In genomic region chr1:225866061-225866844, GRCh38 we compare ENCODE assay signal across 8 cellular contexts. TPM values are rescaled to one million over a fixed set of nuclear protein-coding genes. Genes with fewer than 3 reads are reported as not detected.
DNase-seq lines count a peak whose midpoint lies in the region; ATAC-seq and TF ChIP-seq lines count a peak whose summit lies in the region.

No MANE protein-coding gene starts in this region.

- H3K36me3 Mint-ChIP-seq in CD4-positive, alpha-beta T cell (ENCODE audit: low read depth), result peaks cover 90% of the 10 kb centered on the region
- H3K36me3 Mint-ChIP-seq in activated CD4-positive, alpha-beta T cell treated with anti-CD3 and anti-CD28 coated beads for 36 hours (ENCODE audit: low read depth), result peaks cover 48% of the 10 kb centered on the region

- DNase-seq in CD4-positive, alpha-beta T cell, result peak; percentile 46 to 76 (median 69)
- DNase-seq in activated CD4-positive, alpha-beta T cell treated with anti-CD3 and anti-CD28 coated beads for 36 hours, result peak; percentile 88
- peak; percentile 27 for DNase-seq in effector CD8-positive, alpha-beta T cell (lab: John Stamatoyannopoulos, UW)
- DNase-seq in stimulated activated CD8-positive, alpha-beta memory T cell treated with anti-CD3 and anti-CD28 coated beads, Interleukin-12 subunit alpha, Interleukin-12 subunit beta, amount 100 ng/mL, for 4 hours (ENCODE audit: low read depth), result peak; percentile 59
- DNase-seq in SJCRH30, result no peak

- H3K9me3 ChIP-seq in CD4-positive, alpha-beta T cell (ENCODE audit: control insufficient read depth, low read length), result no peaks in the 10 kb centered on the region
- H3K9me3 ChIP-seq in SJCRH30 (replicated peaks), result no peaks in the 10 kb centered on the region

- H3K27me3 ChIP-seq in CD4-positive, alpha-beta T cell (ENCODE audit: control insufficient read depth, insufficient read depth, low read length), result no peaks in the 10 kb centered on the region
- H3K27me3 ChIP-seq in SJCRH30, result no peaks in the 10 kb centered on the region

- peaks cover 14% of the 10 kb centered on the region for H3K4me1 ChIP-seq in SJCRH30

- H3K4me3 Mint-ChIP-seq in CD4-positive, alpha-beta T cell, result peak overlapping the region; percentile 56
- H3K4me3 Mint-ChIP-seq in activated CD4-positive, alpha-beta T cell treated with anti-CD3 and anti-CD28 coated beads for 36 hours, result peak overlapping the region; percentile 28

- no peak overlapping the region for H3K4me3 ChIP-seq in SJCRH30

- peaks cover 52% of the 10 kb centered on the region for H3K4me1 Mint-ChIP-seq in CD4-positive, alpha-beta T cell (ENCODE audit: low read depth)
- H3K4me1 Mint-ChIP-seq in activated CD4-positive, alpha-beta T cell treated with anti-CD3 and anti-CD28 coated beads for 36 hours, result peaks cover 43% of the 10 kb centered on the region

- peak overlapping the region; percentile 87 for H3K27ac Mint-ChIP-seq in CD4-positive, alpha-beta T cell
- peak overlapping the region; percentile 82 for H3K27ac Mint-ChIP-seq in activated CD4-positive, alpha-beta T cell treated with anti-CD3 and anti-CD28 coated beads for 36 hours

- POLR2A ChIA-PET in CD4-positive, alpha-beta T cell (lab: Charles Lee), result interaction anchor here (0.8 to 3.8 kb wide), 8 partner anchors 10 to 133 kb away, joined by 3 to 41 read pairs (median 7); partner anchors contain the start of genes PYCR2, SDE2, SRP9 and TMEM63A
- POLR2A ChIA-PET in activated CD4-positive, alpha-beta T cell treated with anti-CD3 and anti-CD28 coated beads for 36 hours (lab: Charles Lee), result interaction anchor here (1.0 to 1.3 kb wide), 3 partner anchors 11 to 89 kb away, joined by 3 to 6 read pairs (median 5); partner anchors contain the start of genes SRP9 and TMEM63A

- no peaks in the 10 kb centered on the region for H3K9me3 Mint-ChIP-seq in CD4-positive, alpha-beta T cell
- no peaks in the 10 kb centered on the region for H3K9me3 Mint-ChIP-seq in activated CD4-positive, alpha-beta T cell treated with anti-CD3 and anti-CD28 coated beads for 36 hours (ENCODE audit: low read depth)

- peaks cover 14% of the 10 kb centered on the region for H3K36me3 ChIP-seq in SJCRH30

- no peaks in the 10 kb centered on the region for H3K27me3 Mint-ChIP-seq in CD4-positive, alpha-beta T cell
- H3K27me3 Mint-ChIP-seq in activated CD4-positive, alpha-beta T cell treated with anti-CD3 and anti-CD28 coated beads for 36 hours, result no peaks in the 10 kb centered on the region

- intact Hi-C loops in CD4-positive, alpha-beta T cell (cut with DNase I, micrococcal nuclease), result loop anchor here (1.0 to 5.0 kb wide), 5 partner anchors 15 to 89 kb away; partner anchors contain the start of gene SRP9 (in 1 of the 2)
- intact Hi-C loops in activated CD4-positive, alpha-beta T cell treated with anti-CD3 and anti-CD28 coated beads for 36 hours (cut with DNase I, micrococcal nuclease), result loop anchor here (1.0 to 2.0 kb wide), 3 partner anchors 15 to 31 kb away; no protein-coding TSS in a partner anchor

- H3K27ac ChIP-seq in CD4-positive, alpha-beta T cell (ENCODE audit: low read depth, low read length), result peak overlapping the region; percentile 51
- H3K27ac ChIP-seq in SJCRH30, result no peak overlapping the region

- ATAC-seq in CD4-positive, alpha-beta T cell (ENCODE audit: poor library complexity), result peak; percentile 93
- peak; percentile 66 for ATAC-seq in HG03378 (IDR thresholded peaks at IDR 0.05; ENCODE audit: unreplicated experiment)
- ATAC-seq in activated CD4-positive, alpha-beta T cell treated with anti-CD3 and anti-CD28 coated beads for 36 hours, result peak; percentile 95
- no peak for ATAC-seq in GM19397 (IDR thresholded peaks at IDR 0.05; ENCODE audit: unreplicated experiment)
- no peak for ATAC-seq in HG03135 (IDR thresholded peaks at IDR 0.05; ENCODE audit: unreplicated experiment)

- CTCF ChIA-PET in CD4-positive, alpha-beta T cell (lab: Charles Lee), result interaction anchor here (1.1 to 2.5 kb wide), 4 partner anchors 16 to 89 kb away, joined by 3 to 10 read pairs (median 5); partner anchors contain the start of genes SRP9 and TMEM63A
- CTCF ChIA-PET in activated CD4-positive, alpha-beta T cell treated with anti-CD3 and anti-CD28 coated beads for 36 hours (lab: Charles Lee), result interaction anchor here (0.7 to 1.5 kb wide), 6 partner anchors 15 to 94 kb away, joined by 3 to 7 read pairs (median 4); partner anchors contain the start of gene TMEM63A

- no peak for TF ChIP-seq CTCF in CD4-positive, alpha-beta T cell (IDR thresholded peaks at IDR 0.05)

RNA-seq across cellular contexts. Expression of gene TMEM63A, which starts 15.9 kb away (rescaled TPM):
- 100 to 1,000 TPM; 199 to 204 TPM for total RNA-seq in CD4-positive, alpha-beta T cell
- total RNA-seq in activated CD4-positive, alpha-beta T cell treated with anti-CD3 and anti-CD28 coated beads for 36 hours, result 10 to 100 TPM; 47.3 to 48.0 TPM
- 13.5 and 20.4 TPM in 2 replicates for total RNA-seq in SJCRH30 (2014; rRNA removed; shearing (Covaris generic))

RNA-seq across cellular contexts. Expression of gene LEFTY1, which starts 22.7 kb away (rescaled TPM):
- not detected for total RNA-seq in CD4-positive, alpha-beta T cell
- total RNA-seq in activated CD4-positive, alpha-beta T cell treated with anti-CD3 and anti-CD28 coated beads for 36 hours, result not detected
- total RNA-seq in SJCRH30 (2014; rRNA removed; shearing (Covaris generic)), result 16.7 and 19.4 TPM in 2 replicates

RNA-seq across cellular contexts. Expression of gene EPHX1, which starts 56.3 kb away (rescaled TPM):
- total RNA-seq in CD4-positive, alpha-beta T cell, result under 1 TPM; 0.34 to 0.47 TPM
- total RNA-seq in activated CD4-positive, alpha-beta T cell treated with anti-CD3 and anti-CD28 coated beads for 36 hours, result 1 to 10 TPM; 2.5 to 2.6 TPM
- 6.3 and 7.2 TPM in 2 replicates for total RNA-seq in SJCRH30 (2014; rRNA removed; shearing (Covaris generic))

RNA-seq across cellular contexts. Expression of gene PYCR2, which starts 57.8 kb away (rescaled TPM):
- total RNA-seq in CD4-positive, alpha-beta T cell, result 10 to 100 TPM; 24.1 to 26.2 TPM
- 100 to 1,000 TPM; 106 to 126 TPM for total RNA-seq in activated CD4-positive, alpha-beta T cell treated with anti-CD3 and anti-CD28 coated beads for 36 hours
- 46.0 and 51.1 TPM in 2 replicates for total RNA-seq in SJCRH30 (2014; rRNA removed; shearing (Covaris generic))

Comparison
In these comparisons a context has a peak if more than half of its experiments do, and no peak if none do; other contexts are left out.
1. ATAC-seq: peak in CD4-positive, alpha-beta T cell (single experiment), HG03378 (single experiment) and activated CD4-positive, alpha-beta T cell treated with anti-CD3 and anti-CD28 coated beads for 36 hours (single experiment); none in GM19397 (single experiment) and HG03135 (single experiment).
2. DNase-seq: peak in CD4-positive, alpha-beta T cell (10 of 10), activated CD4-positive, alpha-beta T cell treated with anti-CD3 and anti-CD28 coated beads for 36 hours (single experiment), effector CD8-positive, alpha-beta T cell (single experiment) and stimulated activated CD8-positive, alpha-beta memory T cell treated with anti-CD3 and anti-CD28 coated beads, Interleukin-12 subunit alpha, Interleukin-12 subunit beta, amount 100 ng/mL, for 4 hours (single experiment); none in SJCRH30 (0 of 2).
3. RNA of gene LEFTY1, which starts 22.7 kb away (total RNA-seq): 16.7 to 19.4 TPM in SJCRH30; not detected in activated CD4-positive, alpha-beta T cell treated with anti-CD3 and anti-CD28 coated beads for 36 hours and not detected in CD4-positive, alpha-beta T cell; every median in the first group is over 10 times any median in the second.